13 cellular contexts compared by ENCODE assay signal in genomic region chr15:50911001-50911400, GRCh38. TPM values are rescaled to one million over a fixed set of nuclear protein-coding genes. Genes with fewer than 3 reads are reported as not detected.
DNase-seq lines count a peak whose midpoint lies in the region; FAIRE-seq and TF ChIP-seq lines count a peak whose summit lies in the region.
"Had no signal": no experiment of that assay in that cellular context is flagged by ENCODE, and none has a peak within 500 bp of the region (broad histone marks: within the 10 kb centered on the region; RNA-seq: fewer than 3 reads in every experiment).

No MANE protein-coding gene starts in this region.

- CTCF ChIA-PET in AG04450 (lab: Charles Lee): no interaction called here
- CTCF ChIA-PET in mammary epithelial cell (lab: Charles Lee; ENCODE audit: low non-redundant PET): no interaction called here

- H3K4me3 ChIP-seq in AG04450 (ENCODE audit: low read depth, low read length) (no peak overlapping the region), HL-60 (replicated peaks; ENCODE audit: insufficient read depth, low read length) (no peak overlapping the region), mammary epithelial cell (replicated peaks in 1 of 3; ENCODE audit: insufficient read depth in 1 of 3, low read depth in 2 of 3, low read length in 3 of 3) (no peak overlapping the region), mesodermal cell (ENCODE audit: extremely low read depth, insufficient read depth, low read length, poor library complexity, severe bottlenecking) (no peak overlapping the region)

- H3K9ac ChIP-seq in mammary epithelial cell (ENCODE audit: insufficient read depth, low read length): no peak overlapping the region

- DNase-seq in AG04450 (ENCODE audit: low read depth, low spot score) (no peak), HL-60 (ENCODE audit: low read depth in 1 of 2, low spot score in 1 of 2) (no peak), mammary epithelial cell (no peak), NCI-H446 treated with DMSO at 0.1 percent for 48 hours (lab: John Stamatoyannopoulos, UW) (no peak), C1 segment of cervical spinal cord (lab: John Stamatoyannopoulos, UW) (no peak), head of caudate nucleus (no peak), H54 (ENCODE audit: insufficient read length, low spot score) (no peak)
- DNase-seq: NCI-H1092, NCI-H446, posterior cingulate gyrus, T-helper 2 cell, upper lobe of right lung had no signal

- peaks cover 46% of the 10 kb centered on the region for H3K79me2 ChIP-seq in mammary epithelial cell (ENCODE audit: insufficient read depth, low read length)

- peak overlapping the region; percentile 41 for H3K4me2 ChIP-seq in mammary epithelial cell (ENCODE audit: insufficient read depth, low read depth, low read length)

- H3K36me3 ChIP-seq in mammary epithelial cell (ENCODE audit: insufficient read depth, low read length) (peaks cover 26% of the 10 kb centered on the region), mesodermal cell (ENCODE audit: control insufficient read depth, insufficient read depth, low read length) (peaks cover 22% of the 10 kb centered on the region)

- POLR2A ChIA-PET in AG04450 (lab: Yijun Ruan, JAX): no interaction called here

- intact Hi-C loops in mammary epithelial cell (cut with micrococcal nuclease) (no loop called here), head of caudate nucleus (cut with DNase I) (no loop called here)

- peaks cover 8% of the 10 kb centered on the region; the same call in 1 of the 2 replicates for H3K9me3 ChIP-seq in AG04450 (ENCODE audit: control insufficient read depth, insufficient read depth, low read length)
- no peaks in the 10 kb centered on the region for H3K9me3 ChIP-seq in mammary epithelial cell (replicated peaks; ENCODE audit: insufficient read depth, low read length)
- no peaks in the 10 kb centered on the region for H3K9me3 ChIP-seq in mesodermal cell (ENCODE audit: control insufficient read depth, low read length)
- H3K9me3 ChIP-seq: upper lobe of right lung had no signal

- TF ChIP-seq CTCF in AG04450 (IDR thresholded peaks at IDR 0.05; ENCODE audit: low read depth, low read length) (no peak), HL-60 (IDR thresholded peaks at IDR 0.05; ENCODE audit: insufficient read depth, low read length) (no peak), mammary epithelial cell (conservative IDR thresholded peaks at IDR 0.05 in 1 of 2, IDR thresholded peaks at IDR 0.05 in 1 of 2; ENCODE audit: extremely low read depth in 1 of 2, insufficient read depth in 1 of 2, low read depth in 1 of 2, low read length in 2 of 2) (no peak)

- 72% methylated on average over 2 of the region's 2 CpGs for WGBS in mammary epithelial cell (ENCODE audit: low coverage, missing lambda C conversion rate)
- 92 to 100% methylated on average over 2 of the region's 2 CpGs for WGBS in mesodermal cell (ENCODE audit: insufficient coverage in 2 of 2), 2 experiments

- dilution Hi-C loops in mammary epithelial cell (cut with HindIII; ENCODE audit: low sequenced_read_pairs): no loop called here

- BruUV-seq in mammary epithelial cell (replicated peaks; lab: Mats Ljungman, UMichigan): no TSS peak

- H3K27ac ChIP-seq in AG04450 (ENCODE audit: low read depth, low read length) (peak overlapping the region; percentile 73), HL-60 (replicated peaks) (0 out of 2 replicates have a peak overlapping the region, but pooled peaks have one; percentile 14), mammary epithelial cell (ENCODE audit: insufficient read depth, low read depth, low read length) (peak overlapping the region; percentile 84), mesodermal cell (ENCODE audit: low read depth, low read length, severe bottlenecking) (peak overlapping the region; percentile 81)

- in situ Hi-C loops in mammary epithelial cell (cut with MboI; ENCODE audit: low sequenced_read_pairs in 2 of 2): loop anchor here in 1 of 2 donors (25.0 kb wide), 1 partner anchor 749 kb away; no protein-coding TSS in a partner anchor

- H3K4me1 ChIP-seq in mammary epithelial cell (ENCODE audit: insufficient read depth, low read length) (peaks cover 24% of the 10 kb centered on the region), mesodermal cell (ENCODE audit: control insufficient read depth, insufficient read depth, low read length, poor library complexity, severe bottlenecking) (peaks cover 12% of the 10 kb centered on the region)

- H4K20me1 ChIP-seq in mammary epithelial cell (ENCODE audit: insufficient read depth, low read length): no peaks in the 10 kb centered on the region

- no peaks in the 10 kb centered on the region for H3K27me3 ChIP-seq in AG04450 (ENCODE audit: control insufficient read depth, insufficient read depth, low read length)
- no peaks in the 10 kb centered on the region for H3K27me3 ChIP-seq in HL-60 (ENCODE audit: insufficient read depth, poor library complexity, severe bottlenecking)
- H3K27me3 ChIP-seq in mammary epithelial cell (ENCODE audit: insufficient read depth, low read length): no peaks in the 10 kb centered on the region
- H3K27me3 ChIP-seq: upper lobe of right lung had no signal

- no peak for TF ChIP-seq POLR2A in H54 (IDR thresholded peaks at IDR 0.05; ENCODE audit: low read depth, low read length)

- no peak overlapping the region for H2AFZ ChIP-seq in mammary epithelial cell (ENCODE audit: low read depth, low read length)

- no peak for FAIRE-seq in H54 (lab: Jason Lieb, UNC)

RNA-seq across cellular contexts. Expression of gene AP4E1, which starts 2.5 kb away (rescaled TPM):
- polyA plus RNA-seq in AG04450 (2011; rRNA removed) (4.1 and 4.5 TPM in 2 replicates), mammary epithelial cell (4.1 TPM)
- polyA minus RNA-seq in AG04450 (2011; rRNA and poly(A)+ RNA removed): 3.6 and 7.4 TPM in 2 replicates
- 10 to 100 TPM; 21.3 to 21.4 TPM for total RNA-seq in mammary epithelial cell
- polyA minus RNA-seq in mammary epithelial cell: 7.6 TPM
- polyA plus RNA-seq in mesodermal cell (2013, experiment 1 of 2): 5.6 TPM
- 6.6 TPM for polyA plus RNA-seq in mesodermal cell (2013, experiment 2 of 2)

Comparison
In these comparisons a context has a peak if more than half of its experiments do, and no peak if none do; other contexts are left out.
1. H3K27ac ChIP-seq: peak in every context shown above with its lines; median percentile 84 in mammary epithelial cell; 81 in mesodermal cell; 73 in AG04450; 14 in HL-60.